Comparison of ENCODE assay signal across 8 cellular contexts in genomic region chr1:7783826-7784491, GRCh38. TPM values are rescaled to one million over a fixed set of nuclear protein-coding genes. Genes with fewer than 3 reads are reported as not detected.
DNase-seq lines count a peak whose midpoint lies in the region; ATAC-seq and TF ChIP-seq lines count a peak whose summit lies in the region.

Gene PER3 (plus strand): TSS chr1:7784291. CDS start chr1:7784878, 587 bp downstream.

- peaks cover 46% of the 10 kb centered on the region for H3K36me3 ChIP-seq in adipocyte (ENCODE audit: control insufficient read depth, insufficient read depth, low read length, severe bottlenecking)
- no peaks in the 10 kb centered on the region for H3K36me3 ChIP-seq in cardiac muscle cell
- H3K36me3 ChIP-seq in parathyroid adenoma (ENCODE audit: control insufficient read depth, insufficient read depth, low read length), result no peaks in the 10 kb centered on the region
- H3K36me3 ChIP-seq in thyroid gland, result peaks cover 0 to 10% of the 10 kb centered on the region in 2 donors

- H3K4me3 ChIP-seq in GM12864 (ENCODE audit: low read depth, low read length), result peak within 1 kb of the TSS; percentile 61
- peak within 1 kb of the TSS; percentile 81 for H3K4me3 ChIP-seq in adipocyte (ENCODE audit: low read length)
- H3K4me3 ChIP-seq in cardiac muscle cell, result peak within 1 kb of the TSS; percentile 33
- peak within 1 kb of the TSS; percentile 70 for H3K4me3 ChIP-seq in parathyroid adenoma (ENCODE audit: low read depth, low read length)
- H3K4me3 ChIP-seq in thyroid gland (replicated peaks in 1 of 3), result peak within 1 kb of the TSS; percentile 15 to 82 (median 63)

- H3K9me3 ChIP-seq in adipocyte (ENCODE audit: control insufficient read depth, low read length), result no peaks in the 10 kb centered on the region
- H3K9me3 ChIP-seq in cardiac muscle cell (ENCODE audit: low read depth), result no peaks in the 10 kb centered on the region
- no peaks in the 10 kb centered on the region for H3K9me3 ChIP-seq in parathyroid adenoma (ENCODE audit: control insufficient read depth, low read length)
- H3K9me3 ChIP-seq in thyroid gland, result no peaks in the 10 kb centered on the region

- ATAC-seq in HG02610 (IDR thresholded peaks at IDR 0.05; ENCODE audit: unreplicated experiment), result peak; percentile 90

- peak; percentile 55 for DNase-seq in GM12864 (ENCODE audit: low read depth)
- DNase-seq in NCI-H1092 treated with DMSO at 0.1 percent for 48 hours (lab: John Stamatoyannopoulos, UW), result peak; percentile 98
- peak; percentile 66 to 89 for DNase-seq in SW 1271 (lab: John Stamatoyannopoulos, UW)
- peak; percentile 97 for DNase-seq in adipocyte (ENCODE audit: low read depth)
- peak; percentile 97 to 99 for DNase-seq in cardiac muscle cell (ENCODE audit: low read depth in 1 of 2, low spot score in 1 of 2)
- peak; percentile 98 to 99 for DNase-seq in thyroid gland

- H3K4me1 ChIP-seq in adipocyte (ENCODE audit: control insufficient read depth, insufficient read depth, low read length), result peaks cover 27% of the 10 kb centered on the region
- H3K4me1 ChIP-seq in cardiac muscle cell (ENCODE audit: low read depth), result no peaks in the 10 kb centered on the region
- H3K4me1 ChIP-seq in parathyroid adenoma, result no peaks in the 10 kb centered on the region
- peaks cover 15 to 18% of the 10 kb centered on the region in 2 donors for H3K4me1 ChIP-seq in thyroid gland

- intact Hi-C loops in thyroid gland (cut with DNase I), result no loop called here

- no peaks in the 10 kb centered on the region for H3K79me2 ChIP-seq in parathyroid adenoma

- peak within 1 kb of the TSS; percentile 90 for H3K4me2 ChIP-seq in parathyroid adenoma (ENCODE audit: low read length)

- H2AFZ ChIP-seq in parathyroid adenoma, result peak within 1 kb of the TSS; percentile 73

- peak within 1 kb of the TSS; percentile 88 for H3K27ac ChIP-seq in cardiac muscle cell
- H3K27ac ChIP-seq in parathyroid adenoma, result peak within 1 kb of the TSS; percentile 51
- H3K27ac ChIP-seq in thyroid gland, result peak within 1 kb of the TSS; percentile 90 to 93 (median 91)

- no CpG with 5 or more reads among the region's 90 CpGs for WGBS in thyroid gland, 2 donors

- peak in 1 of 2 donors; percentile 70 for TF ChIP-seq POLR2A in thyroid gland (IDR thresholded peaks at IDR 0.05)

- no peak for TF ChIP-seq CTCF in GM12864 (IDR thresholded peaks at IDR 0.05; ENCODE audit: low read depth, low read length, missing control alignments)
- TF ChIP-seq CTCF in cardiac muscle cell (IDR thresholded peaks at IDR 0.05; ENCODE audit: low read depth, low read length), result no peak
- TF ChIP-seq CTCF in parathyroid adenoma (IDR thresholded peaks at IDR 0.05), result no peak
- TF ChIP-seq CTCF in thyroid gland (IDR thresholded peaks at IDR 0.05), result no peak

- no peaks in the 10 kb centered on the region for H3K27me3 ChIP-seq in adipocyte (replicated peaks; ENCODE audit: control insufficient read depth, insufficient read depth, low read length)
- no peaks in the 10 kb centered on the region for H3K27me3 ChIP-seq in cardiac muscle cell
- no peaks in the 10 kb centered on the region for H3K27me3 ChIP-seq in parathyroid adenoma (ENCODE audit: control insufficient read depth, insufficient read depth, low read length)
- no peaks in the 10 kb centered on the region for H3K27me3 ChIP-seq in thyroid gland

- H3K9ac ChIP-seq in adipocyte (ENCODE audit: low read length), result peak within 1 kb of the TSS; percentile 73
- H3K9ac ChIP-seq in parathyroid adenoma, result no peak within 1 kb of the TSS

RNA-seq across cellular contexts. Expression of gene PER3, which starts in this region (rescaled TPM):
- total RNA-seq in cardiac muscle cell (1.9 and 13.2 TPM in 2 replicates), thyroid gland (10 to 100 TPM in 3 of 4 donors, 1 to 10 TPM in 1; 8.9 to 30.9 (median 20.9) TPM)
- 2.9 and 12.9 TPM in 2 replicates for polyA plus RNA-seq in cardiac muscle cell

Comparison
In these comparisons a context has a peak if more than half of its experiments do, and no peak if none do; other contexts are left out.
1. Peak in every context shown above with its lines: DNase-seq, ATAC-seq, H3K4me3 ChIP-seq and H3K27ac ChIP-seq.